14 cellular contexts compared by ENCODE assay signal in the genomic region with DNA sequence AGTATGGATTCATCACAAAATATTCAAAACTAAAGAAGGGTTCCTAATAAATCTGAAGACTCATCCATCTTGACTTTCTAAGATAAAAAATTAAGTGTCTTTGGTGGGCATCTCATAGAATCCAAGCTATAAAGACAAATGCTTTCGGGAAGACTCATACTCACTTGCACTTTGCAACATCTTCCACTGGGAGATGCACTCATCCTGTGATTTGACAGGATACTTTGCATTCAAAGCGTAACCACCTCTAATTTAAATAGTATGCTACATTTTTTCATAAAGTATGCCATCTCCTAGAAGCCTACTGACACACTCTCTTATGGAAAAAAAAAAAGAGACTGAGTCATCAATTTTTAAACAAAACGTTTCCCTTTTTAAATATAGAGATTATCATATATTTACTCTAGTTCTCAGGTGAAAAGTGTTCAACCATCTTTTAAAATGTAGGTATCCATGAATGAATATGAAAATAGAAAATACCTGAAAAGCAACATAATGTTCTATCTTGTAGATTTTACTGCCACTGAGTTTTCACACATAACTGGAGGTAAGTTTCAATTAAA.
DNase-seq lines count a peak whose midpoint lies in the region; TF ChIP-seq lines count a peak whose summit lies in the region.
"Had no signal": no experiment of that assay in that cellular context is flagged by ENCODE, and none has a peak within 500 bp of the region (broad histone marks: within the 10 kb centered on the region; RNA-seq: fewer than 3 reads in every experiment).

No MANE protein-coding gene starts in this region.

- H3K56ac ChIP-seq in H9 (ENCODE audit: insufficient read length, low read depth, low read length) = no peak overlapping the region

- H2BK5ac ChIP-seq in H9 (ENCODE audit: insufficient read length, low read length) (no peak overlapping the region), neuronal stem cell (ENCODE audit: low read length) (no peak overlapping the region)

- H3K27me3 ChIP-seq in H9 (ENCODE audit: insufficient read depth, low read length) (no peaks in the 10 kb centered on the region), neuronal stem cell (ENCODE audit: control insufficient read depth in 3 of 3, insufficient read depth in 3 of 3, low read depth in 1 of 3, low read length in 3 of 3) (no peaks in the 10 kb centered on the region)
- H3K27me3 ChIP-seq: upper lobe of right lung had no signal

- peak; percentile 3 for DNase-seq in AG20443 (ENCODE audit: low spot score)
- no peak for DNase-seq in H9
- DNase-seq in SW480 (ENCODE audit: low spot score) = peak; percentile 14
- DNase-seq in fibroblast of villous mesenchyme (ENCODE audit: low read depth) = no peak
- DNase-seq in SIG-M5 treated with dmso at 0.1 percent for 504 hours (lab: John Stamatoyannopoulos, UW; ENCODE audit: unreplicated experiment) = no peak
- DNase-seq in neuronal stem cell (ENCODE audit: low spot score) = no peak
- DNase-seq in stimulated activated CD4-positive, alpha-beta T cell treated with anti-CD3 and anti-CD28 coated beads, Interleukin-4, amount 100 ng/mL, for 4 hours = no peak
- DNase-seq in NCI-H2227 treated with DMSO at 0.1 percent for 48 hours (lab: John Stamatoyannopoulos, UW) = no peak
- DNase-seq: activated effector memory CD4-positive, alpha-beta T cell treated with Interleukin-2 at 50 U/mL for 16 hours; DMS79; NCI-H2029; stimulated activated CD4-positive, alpha-beta T cell treated with anti-CD3 and anti-CD28 coated beads, Interleukin-4, amount 100 ng/mL, for 1 hour; T-helper 9 cell; upper lobe of right lung had no signal

- no peak overlapping the region for H3K4me3 ChIP-seq in fibroblast of villous mesenchyme (ENCODE audit: low read depth, low read length)
- H3K4me3 ChIP-seq in neuronal stem cell (ENCODE audit: low read length in 2 of 2) = no peak overlapping the region
- H3K4me3 ChIP-seq: upper lobe of right lung had no signal

- no peak overlapping the region for H4K5ac ChIP-seq in H9 (ENCODE audit: insufficient read length, low read depth, low read length)

- no peak overlapping the region for H2BK20ac ChIP-seq in H9 (ENCODE audit: low read depth, low read length, poor library complexity, severe bottlenecking)

- TF ChIP-seq CTCF in H9 (conservative IDR thresholded peaks at IDR 0.05) (peak; percentile 57), fibroblast of villous mesenchyme (IDR thresholded peaks at IDR 0.05; ENCODE audit: insufficient read depth, low read depth, low read length) (peak; percentile 14)

- H3K4ac ChIP-seq in H9 (ENCODE audit: low read depth, low read length) (no peak overlapping the region), neuronal stem cell (ENCODE audit: low read length) (no peak overlapping the region)

- peaks cover 4 to 45% of the 10 kb centered on the region in 2 experiments for H3K9me3 Mint-ChIP-seq in H9

- H2AK5ac ChIP-seq in H9 (ENCODE audit: insufficient read length, low read length) = no peak overlapping the region
- H2AK5ac ChIP-seq in neuronal stem cell (ENCODE audit: low read depth, low read length) = no peak overlapping the region

- H3K79me2 ChIP-seq in H9 (ENCODE audit: insufficient read depth, low read length) = no peaks in the 10 kb centered on the region

- no peaks in the 10 kb centered on the region for H3K23me2 ChIP-seq in H9 (ENCODE audit: insufficient read length, low read depth, low read length, poor library complexity, severe bottlenecking)

- H2BK15ac ChIP-seq in H9 (ENCODE audit: low read depth, low read length) (no peak overlapping the region), neuronal stem cell (ENCODE audit: low read length) (no peak overlapping the region)

- no peak overlapping the region for H3K9ac ChIP-seq in H9 (ENCODE audit: extremely low read depth, insufficient read length, low read length)
- H3K9ac ChIP-seq in neuronal stem cell (ENCODE audit: low read depth, low read length, poor library complexity) = no peak overlapping the region

- H3K4me2 ChIP-seq in H9 (ENCODE audit: insufficient read depth, insufficient read length, low read length) (no peak overlapping the region), neuronal stem cell (ENCODE audit: insufficient read depth, low read length, poor library complexity, severe bottlenecking) (no peak overlapping the region)

- H4K91ac ChIP-seq in H9 (ENCODE audit: insufficient read length, low read depth, low read length) = no peak overlapping the region
- no peak overlapping the region for H4K91ac ChIP-seq in neuronal stem cell (ENCODE audit: low read depth, low read length, poor library complexity)

- H3K9me3 ChIP-seq in H9 (ENCODE audit: control insufficient read depth, low read depth, low read length) = peaks cover 22% of the 10 kb centered on the region
- H3K9me3 ChIP-seq in neuronal stem cell (replicated peaks in 1 of 2; ENCODE audit: control insufficient read depth in 2 of 2, insufficient read depth in 1 of 2, low read depth in 1 of 2, low read length in 2 of 2) = no peaks in the 10 kb centered on the region
- H3K9me3 ChIP-seq: upper lobe of right lung had no signal

- H3K36me3 Mint-ChIP-seq in H9 (ENCODE audit: insufficient read depth in 1 of 3, low read depth in 3 of 3) = no peaks in the 10 kb centered on the region

- WGBS in H9 (ENCODE audit: extremely low coverage, insufficient read length, low lambda C conversion rate) = no CpG with 5 or more reads among the region's 3 CpGs
- no CpG with 5 or more reads among the region's 3 CpGs for WGBS in neuronal stem cell (ENCODE audit: extremely low coverage in 2 of 2, insufficient read length in 2 of 2, insufficient replicate concordance in 1 of 2), 2 donors

- no peaks in the 10 kb centered on the region for H4K20me1 ChIP-seq in H9 (ENCODE audit: control insufficient read depth, insufficient read depth, insufficient read length)

- H2AFZ ChIP-seq in H9 (ENCODE audit: low read length) (no peak overlapping the region), neuronal stem cell (ENCODE audit: low read length) (no peak overlapping the region)

- H3K36me3 ChIP-seq in neuronal stem cell (replicated peaks in 1 of 2; ENCODE audit: control insufficient read depth in 2 of 2, insufficient read depth in 2 of 2, low read length in 2 of 2) = no peaks in the 10 kb centered on the region
- H3K36me3 ChIP-seq: upper lobe of right lung had no signal

- H2BK120ac ChIP-seq in H9 (ENCODE audit: low read depth, low read length, poor library complexity, severe bottlenecking) (no peak overlapping the region), neuronal stem cell (ENCODE audit: low read depth, low read length) (no peak overlapping the region)

- H3K14ac ChIP-seq in H9 (ENCODE audit: insufficient read depth, low read length) (no peak overlapping the region), neuronal stem cell (ENCODE audit: low read length) (no peak overlapping the region)

- no peak overlapping the region for H3T11ph ChIP-seq in H9 (ENCODE audit: low read length)

- no peak overlapping the region for H3K27ac ChIP-seq in H9 (ENCODE audit: insufficient read length, low read depth, low read length)
- H3K27ac ChIP-seq in neuronal stem cell (replicated peaks; ENCODE audit: low read length) = no peak overlapping the region
- H3K27ac ChIP-seq: upper lobe of right lung had no signal

- no peak overlapping the region for H2BK12ac ChIP-seq in H9 (ENCODE audit: insufficient read length, low read depth, low read length)
- no peak overlapping the region for H2BK12ac ChIP-seq in neuronal stem cell (ENCODE audit: low read length)

- H3K23ac ChIP-seq in H9 (ENCODE audit: insufficient read length, low read depth, low read length) = no peak overlapping the region
- H3K23ac ChIP-seq in neuronal stem cell (ENCODE audit: low read depth, low read length, poor library complexity) = no peak overlapping the region

- H3K4me3 Mint-ChIP-seq in H9 = no peak overlapping the region

- H3K79me1 ChIP-seq in H9 (ENCODE audit: insufficient read depth, low read depth, low read length, poor library complexity, severe bottlenecking) (no peaks in the 10 kb centered on the region), neuronal stem cell (ENCODE audit: low read depth, low read length) (no peaks in the 10 kb centered on the region)

- H3K27ac Mint-ChIP-seq in H9 = no peak overlapping the region

- no peaks in the 10 kb centered on the region; the same call in none of the 2 replicates for H3K27me3 Mint-ChIP-seq in H9 (ENCODE audit: low read depth)

- no peak overlapping the region for H4K8ac ChIP-seq in H9 (replicated peaks; ENCODE audit: insufficient read length, low read depth, low read length)
- H4K8ac ChIP-seq in neuronal stem cell (ENCODE audit: low read depth, low read length) = no peak overlapping the region

- H3K4me1 ChIP-seq in H9 (ENCODE audit: insufficient read depth, low read length) (no peaks in the 10 kb centered on the region), neuronal stem cell (ENCODE audit: control insufficient read depth in 2 of 2, insufficient read depth in 1 of 2, low read depth in 1 of 2, low read length in 2 of 2) (no peaks in the 10 kb centered on the region)
- H3K4me1 ChIP-seq: upper lobe of right lung had no signal

- peaks cover under 1% of the 10 kb centered on the region in 2 experiments; a peak in 1 of 4 replicates for H3K4me1 Mint-ChIP-seq in H9

- no peak overlapping the region for H3K18ac ChIP-seq in H9 (ENCODE audit: insufficient read length, low read depth, low read length)
- no peak overlapping the region for H3K18ac ChIP-seq in neuronal stem cell (ENCODE audit: low read length)

Comparison
In these comparisons a context has a peak if more than half of its experiments do, and no peak if none do; other contexts are left out.
1. DNase-seq: peak in AG20443 (single experiment) and SW480 (single experiment); none in H9 (single experiment), fibroblast of villous mesenchyme (single experiment), SIG-M5 treated with dmso at 0.1 percent for 504 hours (single experiment), neuronal stem cell (single experiment), stimulated activated CD4-positive, alpha-beta T cell treated with anti-CD3 and anti-CD28 coated beads, Interleukin-4, amount 100 ng/mL, for 4 hours (0 of 2) and NCI-H2227 treated with DMSO at 0.1 percent for 48 hours (single experiment).